ENCODE assay signal across 8 cellular contexts in the genomic region with DNA sequence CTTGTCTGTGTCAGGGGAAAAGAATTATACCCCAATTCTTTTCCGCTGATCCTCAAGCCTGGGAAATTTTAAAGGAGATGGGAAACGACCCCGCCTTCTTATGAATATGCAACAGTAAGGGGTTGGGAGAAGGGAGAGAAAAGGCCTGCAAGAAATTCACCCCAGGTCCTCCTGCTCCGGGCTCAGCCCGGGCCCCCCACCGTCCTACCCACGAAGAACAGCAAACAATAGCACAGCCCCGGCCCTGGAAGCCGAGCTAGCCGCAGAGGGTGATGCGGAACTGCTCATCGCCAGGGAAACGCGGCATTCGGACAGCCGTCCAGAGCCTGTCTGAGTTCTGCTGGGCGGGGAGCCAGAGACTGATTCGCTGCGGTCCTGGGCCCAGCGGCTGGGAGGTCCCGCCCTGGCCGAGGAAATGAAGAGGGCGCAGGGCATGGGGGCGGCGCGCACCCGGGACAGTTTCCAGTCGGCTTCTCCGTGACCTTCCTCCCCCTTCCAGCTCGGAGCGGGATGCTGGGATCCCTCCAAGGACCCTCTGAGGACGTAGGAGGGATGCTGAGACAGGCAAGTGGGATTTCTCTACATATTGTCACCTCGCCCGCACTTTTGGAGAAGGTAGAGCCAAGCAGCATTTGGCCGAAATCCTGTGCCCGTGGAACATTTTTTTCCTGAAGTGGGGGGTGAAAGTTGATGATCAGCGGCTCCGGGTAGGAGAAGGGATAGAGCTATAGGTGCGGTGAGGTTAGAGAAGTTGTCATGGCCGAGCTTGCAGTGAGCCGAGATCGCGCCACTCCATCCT.
DNase-seq lines count a peak whose midpoint lies in the region; ATAC-seq and TF ChIP-seq lines count a peak whose summit lies in the region.

No MANE protein-coding gene starts in this region.

- H3K4me1 Mint-ChIP-seq in activated naive CD8-positive, alpha-beta T cell treated with anti-CD3 and anti-CD28 coated beads, Interleukin-2, amount 10 ng/mL, durations not matched to agents 7 days and 5 days = peaks cover 10% of the 10 kb centered on the region
- peaks cover 45% of the 10 kb centered on the region for H3K4me1 Mint-ChIP-seq in neural progenitor cell

- intact Hi-C loops in aorta (cut with DNase I) = no loop called here

- peak overlapping the region; percentile 80 for H3K4me3 ChIP-seq in ACC112 (ENCODE audit: low read depth, low read length)
- H3K4me3 ChIP-seq in neural progenitor cell = peak overlapping the region; percentile 73
- peak overlapping the region; percentile 8 to 50 for H3K4me3 ChIP-seq in aorta (ENCODE audit: low read length in 2 of 2)

- H3K4me3 Mint-ChIP-seq in activated naive CD8-positive, alpha-beta T cell treated with anti-CD3 and anti-CD28 coated beads, Interleukin-2, amount 10 ng/mL, durations not matched to agents 7 days and 5 days = peak overlapping the region; percentile 89
- H3K4me3 Mint-ChIP-seq in neural progenitor cell = peak overlapping the region; percentile 95

- no peaks in the 10 kb centered on the region for H3K27me3 ChIP-seq in ACC112 (ENCODE audit: insufficient read depth, low read length)
- peaks cover 15% of the 10 kb centered on the region for H3K27me3 ChIP-seq in neural progenitor cell
- H3K27me3 ChIP-seq in aorta (ENCODE audit: control insufficient read depth in 1 of 2, insufficient read depth in 2 of 2, low read length in 1 of 2) = no peaks in the 10 kb centered on the region

- H3K9me3 ChIP-seq in neural progenitor cell (ENCODE audit: low read depth) = no peaks in the 10 kb centered on the region
- H3K9me3 ChIP-seq in aorta (ENCODE audit: control insufficient read depth, low read length) = no peaks in the 10 kb centered on the region

- peaks cover 22% of the 10 kb centered on the region for H3F3A ChIP-seq in neural progenitor cell (ENCODE audit: low read depth)

- H2AFZ ChIP-seq in ACC112 (ENCODE audit: low read length, unreplicated experiment) (peak overlapping the region; percentile 79), neural progenitor cell (replicated peaks) (peak overlapping the region; percentile 90)

- ATAC-seq in HG02885 (IDR thresholded peaks at IDR 0.05; ENCODE audit: poor library complexity, unreplicated experiment) (peak; percentile 64), aorta (ENCODE audit: low FRiP score) (peak; percentile 93)
- peak; percentile 75 for ATAC-seq in activated naive CD8-positive, alpha-beta T cell treated with anti-CD3 and anti-CD28 coated beads, Interleukin-2, amount 10 ng/mL, durations not matched to agents 7 days and 5 days (ENCODE audit: low read depth)

- H3K4me1 ChIP-seq in ACC112 (ENCODE audit: control insufficient read depth, insufficient read depth, low read length, unreplicated experiment) (no peaks in the 10 kb centered on the region), neural progenitor cell (peaks cover 9% of the 10 kb centered on the region), aorta (ENCODE audit: control insufficient read depth in 1 of 2, insufficient read depth in 2 of 2, low read length in 2 of 2) (no peaks in the 10 kb centered on the region)

- peak overlapping the region; percentile 92 for H3K4me2 ChIP-seq in neural progenitor cell

- POLR2A ChIA-PET in activated naive CD8-positive, alpha-beta T cell treated with anti-CD3 and anti-CD28 coated beads, Interleukin-2, amount 10 ng/mL, durations not matched to agents 7 days and 5 days (lab: Charles Lee) = no interaction called here

- 1% methylated on average over 43 of the region's 43 CpGs for WGBS in aorta, 2 donors

- H3K9me3 Mint-ChIP-seq in activated naive CD8-positive, alpha-beta T cell treated with anti-CD3 and anti-CD28 coated beads, Interleukin-2, amount 10 ng/mL, durations not matched to agents 7 days and 5 days = no peaks in the 10 kb centered on the region
- H3K9me3 Mint-ChIP-seq in neural progenitor cell = no peaks in the 10 kb centered on the region

- no peaks in the 10 kb centered on the region for H4K20me1 ChIP-seq in neural progenitor cell (ENCODE audit: low read depth)

- DNase-seq in GM13976 (ENCODE audit: low spot score) = peak; percentile 80
- peak; percentile 77 for DNase-seq in NCI-H748 treated with DMSO at 0.1 percent for 48 hours (lab: John Stamatoyannopoulos, UW)
- DNase-seq in activated naive CD8-positive, alpha-beta T cell treated with anti-CD3 and anti-CD28 coated beads, Interleukin-2, amount 10 ng/mL, durations not matched to agents 7 days and 5 days = peak; percentile 57
- peak; percentile 88 for DNase-seq in globus pallidus (ENCODE audit: low spot score)
- peak; percentile 81 for DNase-seq in neural progenitor cell (ENCODE audit: low spot score)
- DNase-seq in aorta = peak; percentile 92 to 95

- in situ Hi-C loops in GM13976 (cut with MboI; ENCODE audit: low sequenced_read_pairs, unreplicated experiment) = no loop called here

- H3K27me3 Mint-ChIP-seq in activated naive CD8-positive, alpha-beta T cell treated with anti-CD3 and anti-CD28 coated beads, Interleukin-2, amount 10 ng/mL, durations not matched to agents 7 days and 5 days = peaks cover 39% of the 10 kb centered on the region
- peaks cover 6% of the 10 kb centered on the region for H3K27me3 Mint-ChIP-seq in neural progenitor cell (ENCODE audit: insufficient read depth, low read depth)

- peak overlapping the region; percentile 41; the same call in 1 of the 2 replicates for H3K27ac ChIP-seq in ACC112 (ENCODE audit: low read depth, low read length)
- no peak overlapping the region for H3K27ac ChIP-seq in neural progenitor cell
- H3K27ac ChIP-seq in aorta (ENCODE audit: low read depth in 1 of 2, low read length in 2 of 2) = no peak overlapping the region

- no peak for TF ChIP-seq CTCF in GM13976 (IDR thresholded peaks at IDR 0.05; ENCODE audit: borderline replicate concordance, control extremely low read depth, extremely low read depth, insufficient read depth, missing control alignments)
- no peak for TF ChIP-seq CTCF in neural progenitor cell (IDR thresholded peaks at IDR 0.05)

- H3K79me2 ChIP-seq in ACC112 (ENCODE audit: control insufficient read depth, insufficient read depth, low read length, unreplicated experiment) (no peaks in the 10 kb centered on the region), neural progenitor cell (ENCODE audit: low read depth) (no peaks in the 10 kb centered on the region)

- H3K36me3 ChIP-seq in ACC112 (ENCODE audit: insufficient read depth, low read length) = no peaks in the 10 kb centered on the region
- no peaks in the 10 kb centered on the region for H3K36me3 ChIP-seq in neural progenitor cell
- no peaks in the 10 kb centered on the region for H3K36me3 ChIP-seq in aorta (ENCODE audit: control insufficient read depth in 1 of 2, insufficient read depth in 2 of 2, low read length in 1 of 2)

- H3K36me3 Mint-ChIP-seq in activated naive CD8-positive, alpha-beta T cell treated with anti-CD3 and anti-CD28 coated beads, Interleukin-2, amount 10 ng/mL, durations not matched to agents 7 days and 5 days = no peaks in the 10 kb centered on the region
- peaks cover 17% of the 10 kb centered on the region for H3K36me3 Mint-ChIP-seq in neural progenitor cell

- no peak overlapping the region for H3K27ac Mint-ChIP-seq in activated naive CD8-positive, alpha-beta T cell treated with anti-CD3 and anti-CD28 coated beads, Interleukin-2, amount 10 ng/mL, durations not matched to agents 7 days and 5 days
- peak overlapping the region; percentile 91 for H3K27ac Mint-ChIP-seq in neural progenitor cell

- H3K9ac ChIP-seq in neural progenitor cell = no peak overlapping the region

Comparison
In these comparisons a context has a peak if more than half of its experiments do, and no peak if none do; other contexts are left out.
1. H3K4me3 ChIP-seq: peak in every context shown above with its lines; median percentile 80 in ACC112; 73 in neural progenitor cell; 29 in aorta.